Comparison of ENCODE assay signal across 1 cellular context in genomic region chr16:72990003-72990521, GRCh38.
TF ChIP-seq lines count a peak whose summit lies in the region.

No MANE protein-coding gene starts in this region.

TF ChIP-seq in HEK293, 187 proteins besides CTCF, POLR2A, EP300 and RAD21 (continued from another document):
- peak; percentile 72 for TF ChIP-seq ZNF398 (tag by site-specific recombination; IDR thresholded peaks at IDR 0.05)
- peak; percentile 48; the same call in 1 of the 2 replicates for TF ChIP-seq ZBTB48 (tag by site-specific recombination; IDR thresholded peaks at IDR 0.05)
- TF ChIP-seq SP2 (tag by site-specific recombination; IDR thresholded peaks at IDR 0.05): peak; percentile 29
- TF ChIP-seq ZNF335 (tag by site-specific recombination; conservative IDR thresholded peaks at IDR 0.05): 0 out of 2 replicates have a peak, but pooled peaks have one; percentile 22
- TF ChIP-seq KLF10 (tag by site-specific recombination; IDR thresholded peaks at IDR 0.05): peak; percentile 67; the same call in 1 of the 2 replicates
- TF ChIP-seq PRDM4 (tag by site-specific recombination; IDR thresholded peaks at IDR 0.05): peak; percentile 16; the same call in 1 of the 2 replicates
- TF ChIP-seq ZNF354C (tag by site-specific recombination; IDR thresholded peaks at IDR 0.05; ENCODE audit: borderline replicate concordance, low read depth): no peak
- TF ChIP-seq KLF16 (tag by site-specific recombination; IDR thresholded peaks at IDR 0.05): peak; percentile 20; the same call in 1 of the 2 replicates
- 0 out of 2 replicates have a peak, but pooled peaks have one; percentile 31 for TF ChIP-seq SP7 (tag by site-specific recombination; IDR thresholded peaks at IDR 0.05)
